Comparison of ENCODE assay signal across 26 cellular contexts in the genomic region with DNA sequence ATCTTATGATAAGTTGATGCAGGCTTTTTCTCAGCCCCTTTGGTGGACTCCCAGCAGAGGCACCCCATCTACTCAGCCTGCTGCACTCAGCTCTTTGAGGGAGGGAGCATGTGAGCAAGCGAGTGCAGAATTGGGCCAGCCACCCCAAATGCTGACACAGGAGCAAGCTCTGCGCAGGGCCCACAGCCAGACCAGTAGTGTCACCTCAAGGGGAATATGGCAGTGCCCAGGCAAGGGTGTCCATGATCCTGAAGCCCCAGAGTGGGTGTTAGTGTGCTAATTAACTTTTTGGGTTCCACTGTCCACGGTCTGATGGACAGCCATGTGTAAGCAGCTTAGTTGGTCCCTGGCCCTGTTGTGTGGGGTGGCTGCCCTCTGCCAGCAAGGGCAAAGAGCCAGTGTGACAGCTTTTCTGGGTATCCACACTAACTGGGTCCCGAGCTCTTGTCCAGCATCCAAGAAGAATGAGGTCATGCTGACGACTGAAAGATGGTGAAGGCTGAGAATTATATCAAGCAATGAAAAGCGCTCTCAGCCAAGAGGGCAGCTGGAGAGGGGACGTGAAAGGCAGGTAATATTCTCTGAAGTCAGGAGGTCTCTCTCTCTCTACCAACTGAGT.
"Had no signal": no experiment of that assay in that cellular context is flagged by ENCODE, and none has a peak within 500 bp of the region (broad histone marks: within the 10 kb centered on the region; RNA-seq: fewer than 3 reads in every experiment).

No MANE protein-coding gene starts in this region.

- H3K4me3 Mint-ChIP-seq: endodermal cell; immature natural killer cell; memory B cell; natural killer cell; stimulated activated effector memory CD8-positive, alpha-beta T cell treated with anti-CD3 and anti-CD28 coated beads, Interleukin-12 subunit alpha, Interleukin-12 subunit beta, amount 100 ng/mL, for 72 hours had no signal

- ATAC-seq: left ventricle myocardium superior; natural killer cell; sciatic nerve; stimulated activated effector memory CD8-positive, alpha-beta T cell treated with anti-CD3 and anti-CD28 coated beads, Interleukin-12 subunit alpha, Interleukin-12 subunit beta, amount 100 ng/mL, for 72 hours had no signal

- H3K36me3 Mint-ChIP-seq: immature natural killer cell; memory B cell; natural killer cell; stimulated activated effector memory CD8-positive, alpha-beta T cell treated with anti-CD3 and anti-CD28 coated beads, Interleukin-12 subunit alpha, Interleukin-12 subunit beta, amount 100 ng/mL, for 72 hours had no signal

- H3K36me3 ChIP-seq: esophagus squamous epithelium, prostate gland, right atrium auricular region, stomach, thyroid gland had no signal

- H3K27ac ChIP-seq: dorsolateral prefrontal cortex, epithelial cell of prostate, esophagus squamous epithelium, parathyroid adenoma, prostate gland, right atrium auricular region, stomach, thyroid gland had no signal

- H3K9me3 Mint-ChIP-seq: endodermal cell had no signal

- H3K4me1 ChIP-seq: esophagus squamous epithelium, parathyroid adenoma, prostate gland, right atrium auricular region, stomach, thyroid gland had no signal

- H3K4me1 Mint-ChIP-seq: endodermal cell; immature natural killer cell; memory B cell; natural killer cell; stimulated activated effector memory CD8-positive, alpha-beta T cell treated with anti-CD3 and anti-CD28 coated beads, Interleukin-12 subunit alpha, Interleukin-12 subunit beta, amount 100 ng/mL, for 72 hours had no signal

- H3K4me3 ChIP-seq: dorsolateral prefrontal cortex, esophagus squamous epithelium, lung, prostate gland, right atrium auricular region, smooth muscle cell, stomach, thyroid gland had no signal

- H3K9me3 ChIP-seq: esophagus squamous epithelium, prostate gland, right atrium auricular region, thyroid gland had no signal

- H3K27me3 Mint-ChIP-seq: memory B cell had no signal

- H3K27ac Mint-ChIP-seq: endodermal cell; immature natural killer cell; memory B cell; natural killer cell; stimulated activated effector memory CD8-positive, alpha-beta T cell treated with anti-CD3 and anti-CD28 coated beads, Interleukin-12 subunit alpha, Interleukin-12 subunit beta, amount 100 ng/mL, for 72 hours had no signal

- H3K27me3 ChIP-seq: dorsolateral prefrontal cortex, esophagus squamous epithelium, right atrium auricular region, stomach, thyroid gland had no signal

- DNase-seq: cerebellar nuclear complex; effector CD4-positive, alpha-beta T cell; endodermal cell; esophagus squamous epithelium; foreskin melanocyte; hypothalamus; immature natural killer cell; islet precursor cell; left ventricle myocardium superior; natural killer cell; stimulated activated CD4-positive, alpha-beta T cell treated with anti-CD3 and anti-CD28 coated beads, Interleukin-2, amount 100 ng/mL, for 24 hours; stimulated activated CD4-positive, alpha-beta T cell treated with anti-CD3 and anti-CD28 coated beads, Interleukin-4, amount 100 ng/mL, for 24 hours; stimulated activated naive CD4-positive, alpha-beta T cell treated with Interleukin-2 at 50 U/mL for 16 hours; stomach; thyroid gland; trophoblast cell had no signal
